ENCODE assay signal across 8 cellular contexts in genomic region chr1:37919277-37919676, GRCh38. TPM values are rescaled to one million over a fixed set of nuclear protein-coding genes. Genes with fewer than 3 reads are reported as not detected.
DNase-seq lines count a peak whose midpoint lies in the region; ATAC-seq and TF ChIP-seq lines count a peak whose summit lies in the region.

No MANE protein-coding gene starts in this region.

- ATAC-seq in upper lobe of right lung (peak; percentile 62), GM21423 (IDR thresholded peaks at IDR 0.05; ENCODE audit: unreplicated experiment) (no peak), HG03439 (IDR thresholded peaks at IDR 0.05; ENCODE audit: unreplicated experiment) (no peak)

- no peaks in the 10 kb centered on the region for H3K4me1 ChIP-seq in breast epithelium
- peaks cover 7% of the 10 kb centered on the region for H3K4me1 ChIP-seq in upper lobe of right lung

- H3K27ac ChIP-seq in breast epithelium (no peak overlapping the region), upper lobe of right lung (no peak overlapping the region)

- no peak overlapping the region for H3K4me3 ChIP-seq in breast epithelium
- no peak overlapping the region for H3K4me3 ChIP-seq in upper lobe of right lung

- no peak overlapping the region for H3K27ac Mint-ChIP-seq in MCF 10A (ENCODE audit: low read depth, unreplicated experiment)

- H3K36me3 ChIP-seq in breast epithelium: no peaks in the 10 kb centered on the region
- no peaks in the 10 kb centered on the region for H3K36me3 ChIP-seq in upper lobe of right lung

- intact Hi-C loops in MCF 10A (cut with micrococcal nuclease) (no loop called here), breast epithelium (cut with DNase I; ENCODE audit: low total_unique reads) (no loop called here), upper lobe of right lung (cut with DNase I) (no loop called here)

- no TSS peak for BruUV-seq in MCF 10A (replicated peaks; lab: Mats Ljungman, UMichigan)

- H3K27me3 Mint-ChIP-seq in MCF 10A (ENCODE audit: insufficient read depth, unreplicated experiment): no peaks in the 10 kb centered on the region

- no peaks in the 10 kb centered on the region for H3K36me3 Mint-ChIP-seq in MCF 10A (ENCODE audit: insufficient read depth, unreplicated experiment)

- H3K27me3 ChIP-seq in breast epithelium (no peaks in the 10 kb centered on the region), upper lobe of right lung (no peaks in the 10 kb centered on the region)

- TF ChIP-seq CTCF in MCF 10A (IDR thresholded peaks at IDR 0.05; ENCODE audit: unreplicated experiment) (peak; percentile 17), breast epithelium (IDR thresholded peaks at IDR 0.05) (peak in 1 of 3 donors; percentile 37), upper lobe of right lung (IDR thresholded peaks at IDR 0.05) (peak; percentile 19)

- H3K9me3 ChIP-seq in breast epithelium: no peaks in the 10 kb centered on the region
- H3K9me3 ChIP-seq in upper lobe of right lung: no peaks in the 10 kb centered on the region

- DNase-seq in MCF 10A (ENCODE audit: unreplicated experiment) (peak; percentile 22), breast epithelium (ENCODE audit: low spot score in 2 of 2) (no peak), SK-MEL-5 (ENCODE audit: low read depth, low spot score) (peak; percentile 47), glomerular visceral epithelial cell (ENCODE audit: extremely low spot score) (peak; percentile 40), upper lobe of right lung (no peak), KG1 (lab: John Stamatoyannopoulos, UW) (no peak)

- in situ Hi-C loops in SK-MEL-5 (cut with HindIII; ENCODE audit: low pct_unique_long_range_greater_than_20kb, low sequenced_read_pairs): no loop called here

- H3K4me1 Mint-ChIP-seq in MCF 10A (ENCODE audit: insufficient read depth, unreplicated experiment): no peaks in the 10 kb centered on the region

- POLR2A ChIA-PET in MCF 10A (lab: Yijun Ruan, JAX): no interaction called here

- no peak overlapping the region for H3K4me3 Mint-ChIP-seq in MCF 10A (ENCODE audit: unreplicated experiment)

- no peaks in the 10 kb centered on the region for H3K9me3 Mint-ChIP-seq in MCF 10A (ENCODE audit: unreplicated experiment)

- CTCF ChIA-PET in MCF 10A (lab: Yijun Ruan, JAX): no interaction called here

- TF ChIP-seq POLR2A in breast epithelium (IDR thresholded peaks at IDR 0.05): no peak

RNA-seq across cellular contexts. Expression of gene INPP5B, which starts 27.6 kb away (rescaled TPM):
- total RNA-seq in MCF 10A (2022) (4.7 and 5.9 TPM in 2 replicates), breast epithelium (10 to 100 TPM; 21.3 to 34.1 (median 25.6) TPM), upper lobe of right lung (44.8 TPM)
- 34.8 and 35.9 TPM in 2 replicates for total RNA-seq in SK-MEL-5 (2014; rRNA removed; shearing (Covaris generic))
- 39.8 and 50.6 TPM in 2 replicates for polyA plus RNA-seq in SK-MEL-5 (2015; cell fraction: cytosol; rRNA removed)
- polyA plus RNA-seq in SK-MEL-5 (2015; cell fraction: nucleus; rRNA removed): 189 and 212 TPM in 2 replicates

RNA-seq across cellular contexts. Expression of gene MTF1, which starts 59.9 kb away (rescaled TPM):
- total RNA-seq in MCF 10A (2022) (28.4 and 34.7 TPM in 2 replicates), breast epithelium (1 to 10 TPM; 4.9 to 5.3 (median 5.0) TPM), upper lobe of right lung (26.3 TPM)
- total RNA-seq in SK-MEL-5 (2014; rRNA removed; shearing (Covaris generic)): 1.4 and 1.6 TPM in 2 replicates
- polyA plus RNA-seq in SK-MEL-5 (2015; cell fraction: cytosol; rRNA removed): 2.7 and 3.0 TPM in 2 replicates
- 3.6 and 3.7 TPM in 2 replicates for polyA plus RNA-seq in SK-MEL-5 (2015; cell fraction: nucleus; rRNA removed)

Comparison
In these comparisons a context has a peak if more than half of its experiments do, and no peak if none do; other contexts are left out.
1. DNase-seq: peak in MCF 10A (single experiment), SK-MEL-5 (single experiment) and glomerular visceral epithelial cell (single experiment); none in breast epithelium (0 of 2), upper lobe of right lung (single experiment) and KG1 (single experiment).